ENCODE assay signal across 8 cellular contexts in the genomic region with DNA sequence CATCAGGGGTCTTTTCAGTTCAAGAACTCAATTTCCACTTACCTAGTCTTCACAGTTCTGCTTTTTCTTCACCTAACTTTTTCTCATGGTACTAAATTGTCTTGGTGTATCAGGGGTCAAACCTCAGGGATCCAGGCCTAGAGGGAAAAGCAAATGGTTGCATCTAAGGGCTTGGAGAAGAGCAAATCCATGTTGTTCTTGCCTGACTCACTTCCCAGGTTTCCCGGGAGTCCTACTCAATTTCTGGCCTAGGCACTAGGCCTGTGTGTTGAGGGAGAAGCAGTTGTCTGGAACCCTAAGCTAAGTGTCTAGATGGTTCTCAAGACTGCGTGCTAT.
DNase-seq lines count a peak whose midpoint lies in the region; ATAC-seq lines count a peak whose summit lies in the region.

No MANE protein-coding gene starts in this region.

- no peaks in the 10 kb centered on the region for H3K36me3 Mint-ChIP-seq in activated naive CD4-positive, alpha-beta T cell treated with anti-CD3 and anti-CD28 coated beads, Interleukin-2, amount 50 U/mL, for 24 hours
- H3K36me3 Mint-ChIP-seq in activated T-helper 1 cell treated with anti-CD3 and anti-CD28 coated beads, Interleukin-12 subunit alpha, Interleukin-12 subunit beta, Interleukin-2, Interleukin-4 antibody, amounts not matched to agents 30 ng/mL and 10 ng/mL and 1 ng/mL, durations not matched to agents 14 hours and 24 hours and 36 hours (ENCODE audit: low read depth): peaks cover 4% of the 10 kb centered on the region

- ATAC-seq in GM21367 (IDR thresholded peaks at IDR 0.05; ENCODE audit: unreplicated experiment): no peak

- H3K4me3 Mint-ChIP-seq in activated naive CD4-positive, alpha-beta T cell treated with anti-CD3 and anti-CD28 coated beads, Interleukin-2, amount 50 U/mL, for 24 hours: peak overlapping the region; percentile 83
- H3K4me3 Mint-ChIP-seq in activated T-helper 1 cell treated with anti-CD3 and anti-CD28 coated beads, Interleukin-12 subunit alpha, Interleukin-12 subunit beta, Interleukin-2, Interleukin-4 antibody, amounts not matched to agents 30 ng/mL and 10 ng/mL and 1 ng/mL, durations not matched to agents 14 hours and 24 hours and 36 hours: peak overlapping the region; percentile 95

- H3K27ac Mint-ChIP-seq in activated naive CD4-positive, alpha-beta T cell treated with anti-CD3 and anti-CD28 coated beads, Interleukin-2, amount 50 U/mL, for 24 hours: peak overlapping the region; percentile 87
- H3K27ac Mint-ChIP-seq in activated T-helper 1 cell treated with anti-CD3 and anti-CD28 coated beads, Interleukin-12 subunit alpha, Interleukin-12 subunit beta, Interleukin-2, Interleukin-4 antibody, amounts not matched to agents 30 ng/mL and 10 ng/mL and 1 ng/mL, durations not matched to agents 14 hours and 24 hours and 36 hours: peak overlapping the region; percentile 91

- no peaks in the 10 kb centered on the region for H3K27me3 ChIP-seq in layer of hippocampus (ENCODE audit: control insufficient read depth, insufficient read depth, low read length)

- no peak for DNase-seq in activated naive CD4-positive, alpha-beta T cell treated with Interleukin-2 at 50 U/mL for 16 hours
- no peak for DNase-seq in activated T-helper 1 cell treated with anti-CD3 and anti-CD28 coated beads, Interleukin-12 subunit alpha, Interleukin-12 subunit beta, Interleukin-2, Interleukin-4 antibody, amounts not matched to agents 30 ng/mL and 10 ng/mL and 1 ng/mL, durations not matched to agents 14 hours and 24 hours and 36 hours (ENCODE audit: low spot score)
- DNase-seq in OCI-M1 (lab: John Stamatoyannopoulos, UW) (no peak), NCI-H2227 treated with DMSO at 0.1 percent for 48 hours (lab: John Stamatoyannopoulos, UW) (no peak)

- no peaks in the 10 kb centered on the region for H3K9me3 Mint-ChIP-seq in activated naive CD4-positive, alpha-beta T cell treated with anti-CD3 and anti-CD28 coated beads, Interleukin-2, amount 50 U/mL, for 24 hours
- H3K9me3 Mint-ChIP-seq in activated T-helper 1 cell treated with anti-CD3 and anti-CD28 coated beads, Interleukin-12 subunit alpha, Interleukin-12 subunit beta, Interleukin-2, Interleukin-4 antibody, amounts not matched to agents 30 ng/mL and 10 ng/mL and 1 ng/mL, durations not matched to agents 14 hours and 24 hours and 36 hours: no peaks in the 10 kb centered on the region

- peak overlapping the region; percentile 50 for H3K27ac ChIP-seq in layer of hippocampus (ENCODE audit: low read depth, low read length)
- peak overlapping the region; percentile 78 for H3K27ac ChIP-seq in temporal lobe (ENCODE audit: low read depth, low read length)

- peaks cover 29% of the 10 kb centered on the region for H3K4me1 Mint-ChIP-seq in activated naive CD4-positive, alpha-beta T cell treated with anti-CD3 and anti-CD28 coated beads, Interleukin-2, amount 50 U/mL, for 24 hours
- peaks cover 30% of the 10 kb centered on the region for H3K4me1 Mint-ChIP-seq in activated T-helper 1 cell treated with anti-CD3 and anti-CD28 coated beads, Interleukin-12 subunit alpha, Interleukin-12 subunit beta, Interleukin-2, Interleukin-4 antibody, amounts not matched to agents 30 ng/mL and 10 ng/mL and 1 ng/mL, durations not matched to agents 14 hours and 24 hours and 36 hours (ENCODE audit: low read depth)

- H3K27me3 Mint-ChIP-seq in activated naive CD4-positive, alpha-beta T cell treated with anti-CD3 and anti-CD28 coated beads, Interleukin-2, amount 50 U/mL, for 24 hours: no peaks in the 10 kb centered on the region
- no peaks in the 10 kb centered on the region for H3K27me3 Mint-ChIP-seq in activated T-helper 1 cell treated with anti-CD3 and anti-CD28 coated beads, Interleukin-12 subunit alpha, Interleukin-12 subunit beta, Interleukin-2, Interleukin-4 antibody, amounts not matched to agents 30 ng/mL and 10 ng/mL and 1 ng/mL, durations not matched to agents 14 hours and 24 hours and 36 hours (ENCODE audit: insufficient read depth)

- intact Hi-C loops in activated T-helper 1 cell treated with anti-CD3 and anti-CD28 coated beads, Interleukin-12 subunit alpha, Interleukin-12 subunit beta, Interleukin-2, Interleukin-4 antibody, amounts not matched to agents 30 ng/mL and 10 ng/mL and 1 ng/mL, durations not matched to agents 14 hours and 24 hours and 36 hours (cut with micrococcal nuclease): no loop called here
